10 cellular contexts compared by ENCODE assay signal in genomic region chr7:98013386-98013785, GRCh38. TPM values are rescaled to one million over a fixed set of nuclear protein-coding genes. Genes with fewer than 3 reads are reported as not detected.
A peak's percentile ranks its signal among the peaks of the same experiment; 100 is the strongest.
DNase-seq lines count a peak whose midpoint lies in the region; ATAC-seq and TF ChIP-seq lines count a peak whose summit lies in the region.
"Not testable (repeated sequence)": the region's sequence is repeated elsewhere in the genome, so short reads cannot be mapped to it uniquely, and the experiment has no call there.
"Had no signal": no experiment of that assay in that cellular context is flagged by ENCODE, and none has a peak within 500 bp of the region (broad histone marks: within the 10 kb centered on the region; RNA-seq: fewer than 3 reads in every experiment).

No MANE protein-coding gene starts in this region.

- H3K9me3 ChIP-seq in DND-41 (ENCODE audit: insufficient read depth, low read length, severe bottlenecking); Karpas-422 (ENCODE audit: low read length); WERI-Rb-1 (ENCODE audit: severe bottlenecking); testis: not testable (repeated sequence)

- H3K4me2 ChIP-seq in DND-41 (ENCODE audit: insufficient read depth, low read length); Karpas-422 (ENCODE audit: low read depth, low read length, poor library complexity, severe bottlenecking): not testable (repeated sequence)

- H3K27me3 ChIP-seq in DND-41 (ENCODE audit: insufficient read depth, low read length, poor library complexity); Karpas-422 (ENCODE audit: low read length); WERI-Rb-1 (ENCODE audit: insufficient read depth, low read depth, severe bottlenecking); testis: not testable (repeated sequence)

- not testable (repeated sequence) for H3K27ac ChIP-seq in DND-41 (ENCODE audit: low read length); Karpas-422 (ENCODE audit: low read length); WERI-Rb-1; testis

- not testable (repeated sequence) for H3K79me2 ChIP-seq in DND-41 (ENCODE audit: insufficient read depth, low read length); Karpas-422 (ENCODE audit: low read length)

- not testable (repeated sequence) for H3K9me3 Mint-ChIP-seq in endothelial cell (ENCODE audit: unreplicated experiment)

- intact Hi-C loops in testis (cut with DNase I; ENCODE audit: low total_unique reads): not testable (repeated sequence)

- not testable (repeated sequence) for H3K4me3 ChIP-seq in DND-41 (ENCODE audit: low read depth in 1 of 2, low read length in 2 of 2); Karpas-422 (ENCODE audit: low read length); WERI-Rb-1 (ENCODE audit: low read depth, low read length); testis

- H3K36me3 Mint-ChIP-seq in endothelial cell (ENCODE audit: low read depth, unreplicated experiment): not testable (repeated sequence)

- peak; percentile 54 for TF ChIP-seq CTCF in DND-41 (IDR thresholded peaks at IDR 0.05; ENCODE audit: borderline replicate concordance, extremely low read depth, low read length, poor library complexity, severe bottlenecking)
- peak; percentile 57 for TF ChIP-seq CTCF in WERI-Rb-1 (IDR thresholded peaks at IDR 0.05; ENCODE audit: low read depth, low read length)
- TF ChIP-seq CTCF in endothelial cell (IDR thresholded peaks at IDR 0.05; ENCODE audit: unreplicated experiment): not testable (repeated sequence)
- TF ChIP-seq CTCF in testis (IDR thresholded peaks at IDR 0.05): peak in 1 of 3 experiments; percentile 26

- not testable (repeated sequence) for H3K36me3 ChIP-seq in DND-41 (ENCODE audit: insufficient read depth, low read length); Karpas-422 (ENCODE audit: insufficient read depth, low read length); WERI-Rb-1; testis (ENCODE audit: low read depth, missing control alignments)

- H3K4me3 Mint-ChIP-seq in endothelial cell (ENCODE audit: unreplicated experiment): not testable (repeated sequence)

- WGBS in testis, 2 donors: 20 to 27% methylated on average over 6 to 10 of the region's 10 CpGs

- not testable (repeated sequence) for TF ChIP-seq POLR2A in testis (IDR thresholded peaks at IDR 0.05)

- not testable (repeated sequence) for H3K27ac Mint-ChIP-seq in endothelial cell (ENCODE audit: unreplicated experiment)

- ATAC-seq in DND-41 (ENCODE audit: insufficient read depth, low read depth): peak; percentile 55; the same call in 1 of the 3 replicates
- peak; percentile 72 for ATAC-seq in GM21619 (IDR thresholded peaks at IDR 0.05; ENCODE audit: unreplicated experiment)

- DNase-seq in DND-41 (peak; percentile 6), Karpas-422 (peak; percentile 84), NCI-H524 (lab: John Stamatoyannopoulos, UW) (peak; percentile 74 to 84), WERI-Rb-1 (peak; percentile 74), endothelial cell (ENCODE audit: low spot score) (peak; percentile 60), lung microvascular endothelial cell (ENCODE audit: low read depth in 2 of 2) (peak; percentile 55 to 68), testis (peak; percentile 21)

- H4K20me1 ChIP-seq in DND-41 (ENCODE audit: insufficient read depth, low read length); Karpas-422 (ENCODE audit: insufficient read depth, low read depth, low read length): not testable (repeated sequence)

- H3K27me3 Mint-ChIP-seq in endothelial cell (ENCODE audit: unreplicated experiment): not testable (repeated sequence)

- not testable (repeated sequence) for H3K4me1 ChIP-seq in DND-41 (ENCODE audit: insufficient read depth, low read length); Karpas-422 (ENCODE audit: low read length); testis

- H2AFZ ChIP-seq in DND-41 (ENCODE audit: low read depth, low read length); Karpas-422 (ENCODE audit: low read length): not testable (repeated sequence)

- not testable (repeated sequence) for H3K4me1 Mint-ChIP-seq in endothelial cell (ENCODE audit: unreplicated experiment)

- H3K9me2 ChIP-seq in Karpas-422 (replicated peaks; ENCODE audit: insufficient read depth, low read length): not testable (repeated sequence)

- not testable (repeated sequence) for H3K9ac ChIP-seq in DND-41 (ENCODE audit: low read depth, low read length); Karpas-422 (ENCODE audit: low read length)

RNA-seq across cellular contexts. Expression of gene OCM2, which starts 23.4 kb away (rescaled TPM):
- total RNA-seq in Karpas-422 (2014; rRNA removed; shearing (Covaris generic); ENCODE audit: low replicate concordance): not detected in 2 replicates
- total RNA-seq in endothelial cell (ENCODE audit: unreplicated experiment) (not detected), lung microvascular endothelial cell (not detected in 2 replicates), testis (not detected)
- polyA plus RNA-seq in testis (ENCODE audit: insufficient read depth, low read depth, low replicate concordance): not detected
- total RNA-seq: adrenal gland, mesenteric fat pad had no signal
- polyA plus RNA-seq: adrenal gland had no signal

Comparison
In these comparisons a context has a peak if more than half of its experiments do, and no peak if none do; other contexts are left out.
1. DNase-seq: peak in every context shown above with its lines; median percentile 84 in Karpas-422; 79 in NCI-H524; 74 in WERI-Rb-1; 62 in lung microvascular endothelial cell; 60 in endothelial cell; 21 in testis; 6 in DND-41.